ENCODE assay signal across 1 cellular context in genomic region chr7:32070406-32071360, GRCh38.
TF ChIP-seq lines count a peak whose summit lies in the region.

Gene PDE1C (minus strand): TSS chr7:32070407.

TF ChIP-seq in IMR-90, 13 proteins besides CTCF, POLR2A, EP300 and RAD21:
- TF ChIP-seq ELK1 (IDR thresholded peaks at IDR 0.05; ENCODE audit: borderline replicate concordance, low read depth, low read length): no peak
- TF ChIP-seq MAFK (IDR thresholded peaks at IDR 0.05; ENCODE audit: low read depth, low read length): no peak
- no peak for TF ChIP-seq SMC3 (IDR thresholded peaks at IDR 0.05; ENCODE audit: low read depth, low read length)
- TF ChIP-seq CEBPB (IDR thresholded peaks at IDR 0.05; ENCODE audit: low read depth, low read length): no peak
- peak; percentile 28; the same call in 1 of the 2 replicates for TF ChIP-seq MAZ (IDR thresholded peaks at IDR 0.05; ENCODE audit: borderline replicate concordance, low read depth, low read length)
